ENCODE assay signal across 14 cellular contexts in genomic region chr10:104515670-104516199, GRCh38.
"Had no signal": no experiment of that assay in that cellular context is flagged by ENCODE, and none has a peak within 500 bp of the region (broad histone marks: within the 10 kb centered on the region; RNA-seq: fewer than 3 reads in every experiment).

No MANE protein-coding gene starts in this region.

- ATAC-seq: body of pancreas; left colon; pancreas; stimulated activated naive CD8-positive, alpha-beta T cell treated with anti-CD3 and anti-CD28 coated beads, Interleukin-15, amount 100 ng/mL, for 72 hours; upper lobe of right lung had no signal

- H3K4me3 ChIP-seq: body of pancreas, coronary artery, lung, pancreas, sigmoid colon, spleen, testis, upper lobe of right lung had no signal

- H3K27me3 ChIP-seq: body of pancreas, pancreas, sigmoid colon, testis, upper lobe of right lung had no signal

- DNase-seq: activated CD4-positive, alpha-beta T cell treated with anti-CD3 and anti-CD28 coated beads, Interleukin-2, amount 10 ng/mL, durations not matched to agents 7 days and 5 days; activated naive CD8-positive, alpha-beta T cell treated with anti-CD3 and anti-CD28 coated beads for 36 hours; body of pancreas; effector CD4-positive, alpha-beta T cell; foreskin fibroblast; left colon; pancreas; sigmoid colon; spleen; stimulated activated naive CD8-positive, alpha-beta T cell treated with anti-CD3 and anti-CD28 coated beads, Interleukin-15, amount 100 ng/mL, for 72 hours; testis; upper lobe of right lung had no signal

- H3K36me3 ChIP-seq: pancreas, sigmoid colon, spleen, upper lobe of right lung had no signal

- H3K4me1 ChIP-seq: body of pancreas, pancreas, sigmoid colon, spleen, testis, upper lobe of right lung had no signal

- H3K9me3 ChIP-seq: body of pancreas, pancreas, sigmoid colon, spleen, testis, upper lobe of right lung had no signal

- H3K27ac ChIP-seq: body of pancreas, coronary artery, pancreas, sigmoid colon, spleen, testis, upper lobe of right lung had no signal
